26 cellular contexts compared by ENCODE assay signal in genomic region chr20:53845980-53846379, GRCh38.
DNase-seq lines count a peak whose midpoint lies in the region; ATAC-seq, FAIRE-seq and TF ChIP-seq lines count a peak whose summit lies in the region.
"Had no signal": no experiment of that assay in that cellular context is flagged by ENCODE, and none has a peak within 500 bp of the region (broad histone marks: within the 10 kb centered on the region; RNA-seq: fewer than 3 reads in every experiment).

No MANE protein-coding gene starts in this region.

- no peak for TF ChIP-seq POLR2A in GM12891 (IDR thresholded peaks at IDR 0.05; ENCODE audit: low read depth, low read length)

- intact Hi-C loops in CD4-positive, alpha-beta T cell (cut with DNase I, micrococcal nuclease) = loop anchor here in 1 of 2 experiments (10.0 kb wide), 1 partner anchor 49 kb away; no protein-coding TSS in a partner anchor
- intact Hi-C loops in activated CD8-positive, alpha-beta T cell treated with anti-CD3 and anti-CD28 coated beads for 36 hours (cut with micrococcal nuclease) = loop anchor here (10.0 kb wide), 1 partner anchor 49 kb away; no protein-coding TSS in a partner anchor
- intact Hi-C loops in naive thymus-derived CD4-positive, alpha-beta T cell (cut with micrococcal nuclease) = loop anchor here in 1 of 2 donors (2.0 to 5.0 kb wide), 2 partner anchors 94 to 137 kb away; no protein-coding TSS in a partner anchor
- intact Hi-C loops in head of caudate nucleus (cut with DNase I) = no loop called here

- CTCF ChIA-PET in CD4-positive, alpha-beta T cell (lab: Charles Lee) = no interaction called here
- CTCF ChIA-PET in activated CD8-positive, alpha-beta T cell treated with anti-CD3 and anti-CD28 coated beads for 36 hours (lab: Charles Lee) = interaction anchor here (1.0 to 2.1 kb wide), 3 partner anchors 24 to 94 kb away, joined by 3 to 8 read pairs (median 4); no protein-coding TSS in a partner anchor
- CTCF ChIA-PET in naive thymus-derived CD4-positive, alpha-beta T cell (lab: Charles Lee) = interaction anchor here (0.6 kb wide), 2 partner anchors 76 to 140 kb away, joined by 3 read pairs; no protein-coding TSS in a partner anchor

- no peak for DNase-seq in CD4-positive, alpha-beta T cell
- DNase-seq in GM12891 (ENCODE audit: insufficient read length, low spot score) = no peak
- DNase-seq in activated CD8-positive, alpha-beta T cell treated with anti-CD3 and anti-CD28 coated beads for 36 hours = no peak
- DNase-seq in naive thymus-derived CD4-positive, alpha-beta T cell = no peak
- DNase-seq in osteocyte (ENCODE audit: extremely low spot score, unreplicated experiment) = no peak
- no peak for DNase-seq in head of caudate nucleus
- DNase-seq: activated CD4-positive, CD25-positive, alpha-beta regulatory T cell; adrenal gland; AML-193; effector CD8-positive, alpha-beta T cell; gastrocnemius medialis; GOT3; Kasumi-1; kidney; lower lobe of right lung; mucosa of descending colon; NCI-H1092; NCI-H2029; NCI-H2227 treated with DMSO at 0.1 percent for 48 hours; SJCRH30; small intestine; tibial artery had no signal

- POLR2A ChIA-PET in CD4-positive, alpha-beta T cell (lab: Charles Lee) = interaction anchor here (0.7 to 2.8 kb wide), 4 partner anchors 9 to 237 kb away, joined by 3 to 14 read pairs (median 4); no protein-coding TSS in a partner anchor
- POLR2A ChIA-PET in activated CD8-positive, alpha-beta T cell treated with anti-CD3 and anti-CD28 coated beads for 36 hours (lab: Charles Lee) = interaction anchor here (3.0 kb wide), 1 partner anchor 19 kb away, joined by 10 read pairs; no protein-coding TSS in a partner anchor
- POLR2A ChIA-PET in naive thymus-derived CD4-positive, alpha-beta T cell (lab: Charles Lee) = interaction anchor here (0.6 to 1.5 kb wide), 5 partner anchors 16 to 266 kb away, joined by 3 to 7 read pairs (median 3); no protein-coding TSS in a partner anchor

- H3K4me1 ChIP-seq in naive thymus-derived CD4-positive, alpha-beta T cell (ENCODE audit: control insufficient read depth in 2 of 2, insufficient read depth in 2 of 2, low read length in 2 of 2) = peaks cover 57 to 63% of the 10 kb centered on the region in 2 donors
- H3K4me1 ChIP-seq: adrenal gland, esophagus muscularis mucosa, gastrocnemius medialis, SJCRH30, tibial artery had no signal

- H3K27me3 Mint-ChIP-seq in CD4-positive, alpha-beta T cell = no peaks in the 10 kb centered on the region
- H3K27me3 Mint-ChIP-seq in activated CD8-positive, alpha-beta T cell treated with anti-CD3 and anti-CD28 coated beads for 36 hours = no peaks in the 10 kb centered on the region
- H3K27me3 Mint-ChIP-seq in naive thymus-derived CD4-positive, alpha-beta T cell = no peaks in the 10 kb centered on the region
- no peaks in the 10 kb centered on the region for H3K27me3 Mint-ChIP-seq in osteocyte (ENCODE audit: unreplicated experiment)
- H3K27me3 Mint-ChIP-seq: stimulated activated memory B cell treated with anti-CD40 and anti-IgM and Interleukin-4, amounts not matched to agents 10 μg/mL and 1 μg/mL and 100 μg/mL, for 72 hours had no signal

- peaks cover 71% of the 10 kb centered on the region for H3K4me1 Mint-ChIP-seq in CD4-positive, alpha-beta T cell (ENCODE audit: low read depth)
- H3K4me1 Mint-ChIP-seq in activated CD8-positive, alpha-beta T cell treated with anti-CD3 and anti-CD28 coated beads for 36 hours (ENCODE audit: low read depth) = peaks cover 70% of the 10 kb centered on the region
- H3K4me1 Mint-ChIP-seq in naive thymus-derived CD4-positive, alpha-beta T cell = peaks cover 47 to 81% (median 65%) of the 10 kb centered on the region in 7 donors
- H3K4me1 Mint-ChIP-seq in osteocyte (ENCODE audit: unreplicated experiment) = peaks cover 16% of the 10 kb centered on the region

- no peaks in the 10 kb centered on the region for H3K9me3 Mint-ChIP-seq in CD4-positive, alpha-beta T cell
- no peaks in the 10 kb centered on the region for H3K9me3 Mint-ChIP-seq in activated CD8-positive, alpha-beta T cell treated with anti-CD3 and anti-CD28 coated beads for 36 hours
- H3K9me3 Mint-ChIP-seq in naive thymus-derived CD4-positive, alpha-beta T cell = no peaks in the 10 kb centered on the region
- H3K9me3 Mint-ChIP-seq in osteocyte (ENCODE audit: unreplicated experiment) = no peaks in the 10 kb centered on the region
- H3K9me3 Mint-ChIP-seq: stimulated activated memory B cell treated with anti-CD40 and anti-IgM and Interleukin-4, amounts not matched to agents 10 μg/mL and 1 μg/mL and 100 μg/mL, for 72 hours had no signal

- H3K36me3 ChIP-seq in naive thymus-derived CD4-positive, alpha-beta T cell (ENCODE audit: control insufficient read depth in 2 of 3, insufficient read depth in 3 of 3, low read length in 3 of 3) = no peaks in the 10 kb centered on the region
- H3K36me3 ChIP-seq: adrenal gland, brain microvascular endothelial cell, esophagus muscularis mucosa, gastrocnemius medialis, lower lobe of right lung, SJCRH30, tibial artery had no signal

- H3K4me3 ChIP-seq in naive thymus-derived CD4-positive, alpha-beta T cell (ENCODE audit: low read length) = no peak overlapping the region
- H3K4me3 ChIP-seq: adrenal gland, esophagus muscularis mucosa, gastrocnemius medialis, lower lobe of right lung, mucosa of descending colon, SJCRH30, tibial artery had no signal

- FAIRE-seq in GM12891 (lab: Jason Lieb, UNC) = peak; percentile 5
- FAIRE-seq: kidney, small intestine had no signal

- no peaks in the 10 kb centered on the region for H3K36me3 Mint-ChIP-seq in CD4-positive, alpha-beta T cell (ENCODE audit: low read depth)
- no peaks in the 10 kb centered on the region for H3K36me3 Mint-ChIP-seq in activated CD8-positive, alpha-beta T cell treated with anti-CD3 and anti-CD28 coated beads for 36 hours (ENCODE audit: low read depth)
- peaks cover 0 to 8% (median 0%) of the 10 kb centered on the region in 5 donors for H3K36me3 Mint-ChIP-seq in naive thymus-derived CD4-positive, alpha-beta T cell
- no peaks in the 10 kb centered on the region for H3K36me3 Mint-ChIP-seq in osteocyte (ENCODE audit: unreplicated experiment)
- H3K36me3 Mint-ChIP-seq: stimulated activated memory B cell treated with anti-CD40 and anti-IgM and Interleukin-4, amounts not matched to agents 10 μg/mL and 1 μg/mL and 100 μg/mL, for 72 hours had no signal

- H3K27ac Mint-ChIP-seq in CD4-positive, alpha-beta T cell = peak overlapping the region; percentile 83
- H3K27ac Mint-ChIP-seq in activated CD8-positive, alpha-beta T cell treated with anti-CD3 and anti-CD28 coated beads for 36 hours = peak overlapping the region; percentile 46
- peak overlapping the region; percentile 8 to 92 (median 81) for H3K27ac Mint-ChIP-seq in naive thymus-derived CD4-positive, alpha-beta T cell
- no peak overlapping the region for H3K27ac Mint-ChIP-seq in osteocyte (ENCODE audit: unreplicated experiment)

- no peaks in the 10 kb centered on the region for H3K9me3 ChIP-seq in CD4-positive, alpha-beta T cell (ENCODE audit: control insufficient read depth, low read length)
- no peaks in the 10 kb centered on the region for H3K9me3 ChIP-seq in naive thymus-derived CD4-positive, alpha-beta T cell (ENCODE audit: control insufficient read depth in 2 of 3, low read length in 3 of 3)
- H3K9me3 ChIP-seq: adrenal gland, esophagus muscularis mucosa, gastrocnemius medialis, lower lobe of right lung, mucosa of descending colon, SJCRH30, tibial artery had no signal

- H3K27ac ChIP-seq in CD4-positive, alpha-beta T cell (ENCODE audit: low read depth, low read length) = no peak overlapping the region
- no peak overlapping the region for H3K27ac ChIP-seq in naive thymus-derived CD4-positive, alpha-beta T cell (ENCODE audit: low read depth, low read length)
- H3K27ac ChIP-seq: adrenal gland, brain microvascular endothelial cell, esophagus muscularis mucosa, gastrocnemius medialis, lower lobe of right lung, SJCRH30, tibial artery had no signal

- H3K27me3 ChIP-seq in CD4-positive, alpha-beta T cell (ENCODE audit: control insufficient read depth, insufficient read depth, low read length) = no peaks in the 10 kb centered on the region
- H3K27me3 ChIP-seq in naive thymus-derived CD4-positive, alpha-beta T cell (ENCODE audit: control insufficient read depth in 2 of 2, insufficient read depth in 2 of 2, low read length in 2 of 2) = no peaks in the 10 kb centered on the region
- H3K27me3 ChIP-seq: adrenal gland, brain microvascular endothelial cell, esophagus muscularis mucosa, gastrocnemius medialis, tibial artery had no signal

- H3K4me3 Mint-ChIP-seq in CD4-positive, alpha-beta T cell = peak overlapping the region; percentile 11
- peak overlapping the region; percentile 43 for H3K4me3 Mint-ChIP-seq in activated CD8-positive, alpha-beta T cell treated with anti-CD3 and anti-CD28 coated beads for 36 hours
- H3K4me3 Mint-ChIP-seq in naive thymus-derived CD4-positive, alpha-beta T cell = peak overlapping the region in 7 of 10 donors; percentile 10 to 78 (median 42)
- H3K4me3 Mint-ChIP-seq in osteocyte (ENCODE audit: unreplicated experiment) = no peak overlapping the region
- H3K4me3 Mint-ChIP-seq: stimulated activated memory B cell treated with anti-CD40 and anti-IgM and Interleukin-4, amounts not matched to agents 10 μg/mL and 1 μg/mL and 100 μg/mL, for 72 hours had no signal

- no peak for ATAC-seq in CD4-positive, alpha-beta T cell (ENCODE audit: poor library complexity)
- no peak for ATAC-seq in activated CD8-positive, alpha-beta T cell treated with anti-CD3 and anti-CD28 coated beads for 36 hours
- ATAC-seq in naive thymus-derived CD4-positive, alpha-beta T cell = no peak
- ATAC-seq in GM18868 (IDR thresholded peaks at IDR 0.05; ENCODE audit: unreplicated experiment) = no peak
- ATAC-seq: gastrocnemius medialis; lower lobe of right lung; mucosa of descending colon; stimulated activated memory B cell treated with anti-CD40 and anti-IgM and Interleukin-4, amounts not matched to agents 10 μg/mL and 1 μg/mL and 100 μg/mL, for 72 hours had no signal

- TF ChIP-seq CTCF in CD4-positive, alpha-beta T cell (IDR thresholded peaks at IDR 0.05) = no peak
- no peak for TF ChIP-seq CTCF in activated CD8-positive, alpha-beta T cell treated with anti-CD3 and anti-CD28 coated beads for 36 hours (IDR thresholded peaks at IDR 0.05)
- TF ChIP-seq CTCF in osteocyte (IDR thresholded peaks at IDR 0.05) = no peak

TF ChIP-seq in GM12891, 5 proteins besides CTCF, POLR2A, EP300 and RAD21:
- TF ChIP-seq POU2F2 (IDR thresholded peaks at IDR 0.05; ENCODE audit: low read depth, low read length) = no peak
- TF ChIP-seq TAF1 (IDR thresholded peaks at IDR 0.05; ENCODE audit: low read depth, low read length) = no peak
- no peak for TF ChIP-seq PAX5 (IDR thresholded peaks at IDR 0.05; ENCODE audit: insufficient read depth, low read length, severe bottlenecking)
- TF ChIP-seq POLR2AphosphoS5 (IDR thresholded peaks at IDR 0.05; ENCODE audit: low read depth, low read length) = no peak
- TF ChIP-seq SPI1 (IDR thresholded peaks at IDR 0.05; ENCODE audit: low read depth, low read length) = no peak
